Comparison of ENCODE assay signal across 8 cellular contexts in genomic region chr18:54222922-54223567, GRCh38. TPM values are rescaled to one million over a fixed set of nuclear protein-coding genes. Genes with fewer than 3 reads are reported as not detected.
DNase-seq lines count a peak whose midpoint lies in the region; ATAC-seq and TF ChIP-seq lines count a peak whose summit lies in the region.

No MANE protein-coding gene starts in this region.

- H3K27ac ChIP-seq in Peyer's patch (peak overlapping the region; percentile 80 to 94 (median 91)), body of pancreas (peak overlapping the region; percentile 12 to 90 (median 88)), upper lobe of right lung (peak overlapping the region; percentile 80)

- H3K4me1 ChIP-seq in Peyer's patch (peaks cover 2 to 40% (median 10%) of the 10 kb centered on the region in 4 donors), body of pancreas (peaks cover 50% of the 10 kb centered on the region), mucosa of descending colon (ENCODE audit: low read depth) (peaks cover 38% of the 10 kb centered on the region), upper lobe of right lung (peaks cover 30% of the 10 kb centered on the region)

- TF ChIP-seq POLR2A in Peyer's patch (IDR thresholded peaks at IDR 0.05) (no peak), body of pancreas (IDR thresholded peaks at IDR 0.05) (peak in 1 of 3 donors; percentile 1)

- H3K36me3 ChIP-seq in Peyer's patch (no peaks in the 10 kb centered on the region), body of pancreas (replicated peaks in 1 of 2; ENCODE audit: insufficient read depth in 1 of 2, low read depth in 2 of 2) (no peaks in the 10 kb centered on the region), mucosa of descending colon (ENCODE audit: low read depth) (no peaks in the 10 kb centered on the region), upper lobe of right lung (no peaks in the 10 kb centered on the region)

- DNase-seq in AG09309 (ENCODE audit: low read depth): no peak
- peak in 2 of 3 donors; percentile 35 to 55 for DNase-seq in Peyer's patch
- peak in 1 of 4 donors; percentile 33 for DNase-seq in body of pancreas
- peak in 1 of 3 donors; percentile 30 for DNase-seq in mucosa of descending colon
- no peak for DNase-seq in upper lobe of right lung
- DNase-seq in AG08395 (ENCODE audit: low spot score): no peak

- H3K27me3 ChIP-seq in Peyer's patch: no peaks in the 10 kb centered on the region
- no peaks in the 10 kb centered on the region for H3K27me3 ChIP-seq in body of pancreas
- H3K27me3 ChIP-seq in upper lobe of right lung: no peaks in the 10 kb centered on the region

- H3K9me3 ChIP-seq in Peyer's patch: no peaks in the 10 kb centered on the region
- H3K9me3 ChIP-seq in body of pancreas: no peaks in the 10 kb centered on the region
- H3K9me3 ChIP-seq in mucosa of descending colon: no peaks in the 10 kb centered on the region
- no peaks in the 10 kb centered on the region for H3K9me3 ChIP-seq in upper lobe of right lung

- TF ChIP-seq CTCF in AG09309 (IDR thresholded peaks at IDR 0.05; ENCODE audit: control insufficient read depth, insufficient read depth, low read depth, low read length, missing control alignments): peak; percentile 30
- TF ChIP-seq CTCF in Peyer's patch (IDR thresholded peaks at IDR 0.05): peak in 3 of 6 experiments; percentile 20 to 38 (median 35)
- peak in 4 of 7 experiments; percentile 43 to 57 (median 47) for TF ChIP-seq CTCF in body of pancreas (IDR thresholded peaks at IDR 0.05)
- no peak for TF ChIP-seq CTCF in mucosa of descending colon (IDR thresholded peaks at IDR 0.05)
- peak; percentile 25 for TF ChIP-seq CTCF in upper lobe of right lung (IDR thresholded peaks at IDR 0.05)

- H3K4me3 ChIP-seq in AG09309 (ENCODE audit: control insufficient read depth, low read depth, low read length): peak overlapping the region; percentile 98
- peak overlapping the region; percentile 81 to 90 (median 86) for H3K4me3 ChIP-seq in Peyer's patch
- peak overlapping the region in 1 of 2 donors; percentile 59 for H3K4me3 ChIP-seq in body of pancreas
- H3K4me3 ChIP-seq in mucosa of descending colon: peak overlapping the region; percentile 77
- peak overlapping the region; percentile 71 for H3K4me3 ChIP-seq in upper lobe of right lung

- 4 to 10% methylated on average over 5 of the region's 5 CpGs for WGBS in body of pancreas, 2 donors

- ATAC-seq in GM18858 (IDR thresholded peaks at IDR 0.05; ENCODE audit: unreplicated experiment) (peak; percentile 33), HG03045 (IDR thresholded peaks at IDR 0.05; ENCODE audit: unreplicated experiment) (peak; percentile 22), body of pancreas (no peak), mucosa of descending colon (peak; percentile 6), upper lobe of right lung (no peak)

- intact Hi-C loops in body of pancreas (cut with DNase I) (no loop called here), mucosa of descending colon (cut with DNase I, micrococcal nuclease) (no loop called here), upper lobe of right lung (cut with DNase I) (no loop called here)

RNA-seq across cellular contexts. Expression of gene MBD2, which starts 1.4 kb away (rescaled TPM):
- total RNA-seq in Peyer's patch: 10 to 100 TPM; 27.5 to 44.6 (median 34.0) TPM
- 10 to 100 TPM; 26.4 to 29.1 TPM for total RNA-seq in body of pancreas
- total RNA-seq in mucosa of descending colon: 100 to 1,000 TPM in 2 of 3 donors, 10 to 100 TPM in 1; 83.3 to 108 (median 106) TPM
- total RNA-seq in upper lobe of right lung: 78.4 TPM

RNA-seq across cellular contexts. Expression of gene POLI, which starts 46.3 kb away (rescaled TPM):
- total RNA-seq in Peyer's patch: 10 to 100 TPM; 12.3 to 35.5 (median 25.0) TPM
- total RNA-seq in body of pancreas: 10 to 100 TPM; 30.7 to 34.2 TPM
- 10 to 100 TPM; 14.2 to 33.2 (median 15.4) TPM for total RNA-seq in mucosa of descending colon
- 32.0 TPM for total RNA-seq in upper lobe of right lung

Comparison
In these comparisons a context has a peak if more than half of its experiments do, and no peak if none do; other contexts are left out.
1. DNase-seq: peak in Peyer's patch (2 of 3); none in AG09309 (single experiment), upper lobe of right lung (single experiment) and AG08395 (single experiment).
2. ATAC-seq: peak in GM18858 (single experiment), HG03045 (single experiment) and mucosa of descending colon (single experiment); none in body of pancreas (single experiment) and upper lobe of right lung (single experiment).
3. Peak in every context shown above with its lines, with median percentiles within 50 percentile points of each other: H3K27ac ChIP-seq.